Comparison of ENCODE assay signal across 8 cellular contexts in genomic region chr21:36134820-36135390, GRCh38. TPM values are rescaled to one million over a fixed set of nuclear protein-coding genes. Genes with fewer than 3 reads are reported as not detected.
DNase-seq lines count a peak whose midpoint lies in the region; ATAC-seq lines count a peak whose summit lies in the region.

Gene CBR3 (plus strand): TSS chr21:36135079. CDS start chr21:36135193, 114 bp downstream.

- peaks cover 18 to 42% (median 28%) of the 10 kb centered on the region in 4 donors for H3K4me1 Mint-ChIP-seq in naive thymus-derived CD8-positive, alpha-beta T cell

- no peaks in the 10 kb centered on the region for H3K9me3 ChIP-seq in ES-I3 (ENCODE audit: control insufficient read depth, insufficient read depth, low read length)
- H3K9me3 ChIP-seq in thymus (ENCODE audit: control insufficient read depth) = no peaks in the 10 kb centered on the region

- POLR2A ChIA-PET in naive thymus-derived CD8-positive, alpha-beta T cell (lab: Charles Lee) = interaction anchor here (1.0 to 1.7 kb wide), 4 partner anchors 19 to 163 kb away, joined by 4 to 8 read pairs (median 4); partner anchors contain the start of gene SETD4

- peaks cover 0 to 6% (median 0%) of the 10 kb centered on the region in 5 donors for H3K27me3 Mint-ChIP-seq in naive thymus-derived CD8-positive, alpha-beta T cell

- H3K27ac Mint-ChIP-seq in naive thymus-derived CD8-positive, alpha-beta T cell = peak within 1 kb of the TSS; percentile 83 to 95 (median 88)

- peak within 1 kb of the TSS; percentile 89 to 96 (median 92) for H3K4me3 Mint-ChIP-seq in naive thymus-derived CD8-positive, alpha-beta T cell

- 0 out of 2 replicates have a peak, but pooled peaks cover 7% of the 10 kb centered on the region for H3K4me1 ChIP-seq in ES-I3 (ENCODE audit: insufficient read depth, low read length)
- peaks cover 15% of the 10 kb centered on the region for H3K4me1 ChIP-seq in thymus (ENCODE audit: control insufficient read depth, insufficient read depth, low read length)

- WGBS in thymus = under 1% methylated on average over 53 of the region's 53 CpGs

- H3K36me3 ChIP-seq in ES-I3 (ENCODE audit: insufficient read depth, low read length) (no peaks in the 10 kb centered on the region), thymus (ENCODE audit: control insufficient read depth, insufficient read depth) (no peaks in the 10 kb centered on the region)

- peak within 1 kb of the TSS; percentile 68 for H3K27ac ChIP-seq in thymus (ENCODE audit: low read depth)

- peaks cover 40% of the 10 kb centered on the region for H3K27me3 ChIP-seq in thymus (ENCODE audit: control insufficient read depth, insufficient read depth)

- H3K9ac ChIP-seq in ES-I3 (ENCODE audit: low read depth, low read length) = peak within 1 kb of the TSS; percentile 65

- peak; percentile 30 for DNase-seq in NCI-H2227 treated with DMSO at 0.1 percent for 48 hours (lab: John Stamatoyannopoulos, UW)
- peak; percentile 77 to 79 for DNase-seq in activated T-cell treated with anti-CD3 and anti-CD28 coated beads, Interleukin-2, amount 50 U/mL, for 48 hours
- DNase-seq in fibroblast of gingiva (ENCODE audit: low read depth) = peak; percentile 56
- DNase-seq in naive thymus-derived CD8-positive, alpha-beta T cell = peak in 9 of 10 donors; percentile 21 to 60 (median 49)

- peak within 1 kb of the TSS; percentile 60 for H3K4me3 ChIP-seq in thymus (ENCODE audit: low read length)

- no peaks in the 10 kb centered on the region for H3K9me3 Mint-ChIP-seq in naive thymus-derived CD8-positive, alpha-beta T cell

- H3K36me3 Mint-ChIP-seq in naive thymus-derived CD8-positive, alpha-beta T cell = peaks cover 0 to 34% (median 2%) of the 10 kb centered on the region in 3 donors

- ATAC-seq in naive thymus-derived CD8-positive, alpha-beta T cell = peak; percentile 39 to 59
- no peak for ATAC-seq in HG03159 (IDR thresholded peaks at IDR 0.05; ENCODE audit: unreplicated experiment)
- ATAC-seq in HG03442 (IDR thresholded peaks at IDR 0.05; ENCODE audit: unreplicated experiment) = no peak

RNA-seq across cellular contexts. Expression of gene CBR3, which starts in this region (rescaled TPM):
- 1 to 10 TPM; 4.6 to 5.3 TPM for total RNA-seq in naive thymus-derived CD8-positive, alpha-beta T cell
- 10 to 100 TPM in 1 of 3 donors, 1 to 10 TPM in 2; 5.4 to 11.6 (median 8.0) TPM for polyA plus RNA-seq in naive thymus-derived CD8-positive, alpha-beta T cell
- polyA plus RNA-seq in thymus = 9.1 TPM

Comparison
In these comparisons a context has a peak if more than half of its experiments do, and no peak if none do; other contexts are left out.
1. ATAC-seq: peak in naive thymus-derived CD8-positive, alpha-beta T cell (2 of 2); none in HG03159 (single experiment) and HG03442 (single experiment).
2. Peak in every context shown above with its lines, with median percentiles within 50 percentile points of each other: DNase-seq.